Comparison of ENCODE assay signal across 18 cellular contexts in the genomic region with DNA sequence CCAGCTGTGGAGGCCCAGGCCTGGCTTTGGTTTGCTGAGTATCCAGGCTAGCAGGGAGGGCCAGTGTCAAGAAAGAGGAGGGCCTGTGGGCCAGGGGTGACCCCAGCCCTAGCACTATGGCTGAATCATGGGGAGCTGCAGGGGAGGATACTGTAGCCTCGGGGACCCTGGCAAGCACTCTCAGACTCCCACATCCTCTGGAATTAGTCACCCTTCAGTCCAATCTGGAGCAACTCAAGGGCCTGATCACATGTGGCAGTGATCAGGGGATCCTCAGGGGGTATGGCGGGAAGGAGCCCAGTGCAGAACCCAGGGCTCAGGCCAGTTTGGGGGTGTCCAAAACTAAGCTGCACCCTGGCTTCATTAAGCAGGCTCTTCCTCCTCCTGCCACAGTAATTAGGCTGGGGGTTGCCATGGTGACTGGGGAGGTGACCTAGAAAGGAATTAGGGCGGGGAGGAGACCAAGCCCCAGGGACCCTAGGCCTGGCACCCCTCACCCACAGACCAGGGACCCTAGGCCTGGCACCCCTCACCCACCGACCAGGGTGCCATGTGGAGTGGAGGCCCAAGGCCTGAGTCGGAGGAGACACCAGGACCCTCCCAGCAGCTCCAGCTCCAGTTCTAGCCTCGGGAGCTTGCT. TPM values are rescaled to one million over a fixed set of nuclear protein-coding genes. Genes with fewer than 3 reads are reported as not detected.
A peak's percentile ranks its signal among the peaks of the same experiment; 100 is the strongest.
DNase-seq lines count a peak whose midpoint lies in the region; ATAC-seq, FAIRE-seq and TF ChIP-seq lines count a peak whose summit lies in the region.
"Had no signal": no experiment of that assay in that cellular context is flagged by ENCODE, and none has a peak within 500 bp of the region (broad histone marks: within the 10 kb centered on the region; RNA-seq: fewer than 3 reads in every experiment).

No MANE protein-coding gene starts in this region.

- no peak overlapping the region for H3K4me3 ChIP-seq in skeletal muscle satellite cell (ENCODE audit: low read length)
- H3K4me3 ChIP-seq: heart right ventricle, upper lobe of left lung had no signal

- peak; percentile 38 for ATAC-seq in activated T-helper 17 cell treated with anti-CD3 and anti-CD28 coated beads, Interleukin-2, amount 50 U/mL, for 72 hours (replicated peaks)
- ATAC-seq in Right ventricle myocardium inferior (no peak), HG02759 (IDR thresholded peaks at IDR 0.05; ENCODE audit: unreplicated experiment) (no peak)

- FAIRE-seq in H54 (lab: Jason Lieb, UNC) = peak; percentile 61

- H3K27me3 Mint-ChIP-seq in activated T-helper 17 cell treated with anti-CD3 and anti-CD28 coated beads, Interleukin-2, amount 50 U/mL, for 72 hours = no peaks in the 10 kb centered on the region

- no peak for TF ChIP-seq POLR2A in H54 (IDR thresholded peaks at IDR 0.05; ENCODE audit: low read depth, low read length)

- H3K4me2 ChIP-seq in skeletal muscle satellite cell (ENCODE audit: low read length) = peak overlapping the region; percentile 20

- H3K27ac Mint-ChIP-seq in activated T-helper 17 cell treated with anti-CD3 and anti-CD28 coated beads, Interleukin-2, amount 50 U/mL, for 72 hours = peak overlapping the region; percentile 55

- peaks cover 17% of the 10 kb centered on the region for H3K36me3 ChIP-seq in skeletal muscle satellite cell (ENCODE audit: insufficient read depth, low read length)

- H3K9me3 Mint-ChIP-seq in activated T-helper 17 cell treated with anti-CD3 and anti-CD28 coated beads, Interleukin-2, amount 50 U/mL, for 72 hours = no peaks in the 10 kb centered on the region

- no peak overlapping the region for H3K4me3 Mint-ChIP-seq in activated T-helper 17 cell treated with anti-CD3 and anti-CD28 coated beads, Interleukin-2, amount 50 U/mL, for 72 hours

- H3K27me3 ChIP-seq in skeletal muscle satellite cell (ENCODE audit: control insufficient read depth, insufficient read depth, low read length) = no peaks in the 10 kb centered on the region
- H3K27me3 ChIP-seq: heart right ventricle, upper lobe of left lung had no signal

- H3K4me1 ChIP-seq in skeletal muscle satellite cell (ENCODE audit: control insufficient read depth, insufficient read depth, low read length) = peaks cover 11% of the 10 kb centered on the region
- H3K4me1 ChIP-seq: heart right ventricle, upper lobe of left lung had no signal

- intact Hi-C loops in Right ventricle myocardium inferior (cut with DNase I) = no loop called here

- H3K36me3 Mint-ChIP-seq in activated T-helper 17 cell treated with anti-CD3 and anti-CD28 coated beads, Interleukin-2, amount 50 U/mL, for 72 hours (ENCODE audit: low read depth) = no peaks in the 10 kb centered on the region

- DNase-seq in H54 (ENCODE audit: insufficient read length, low spot score) = peak; percentile 95
- DNase-seq in fibroblast of peridontal ligament (ENCODE audit: extremely low read depth) = peak; percentile 35
- DNase-seq in activated gamma-delta T cell (lab: John Stamatoyannopoulos, UW) = no peak
- no peak for DNase-seq in Right ventricle myocardium inferior (ENCODE audit: missing footprints)
- no peak for DNase-seq in activated CD8-positive, alpha-beta memory T cell treated with anti-CD3 and anti-CD28 coated beads for 24 hours
- DNase-seq: activated naive CD4-positive, alpha-beta T cell; heart right ventricle; KBM-7; left cardiac atrium; NCI-H1417 treated with DMSO at 0.1 percent for 48 hours; NCI-H510A; stimulated activated CD4-positive, alpha-beta T cell treated with anti-CD3 and anti-CD28 coated beads, Interleukin-4, amount 100 ng/mL, for 4 hours; upper lobe of left lung had no signal

- H3K4me1 Mint-ChIP-seq in activated T-helper 17 cell treated with anti-CD3 and anti-CD28 coated beads, Interleukin-2, amount 50 U/mL, for 72 hours = peaks cover 16% of the 10 kb centered on the region

- no peak overlapping the region for H3K9ac ChIP-seq in skeletal muscle satellite cell (ENCODE audit: low read depth, low read length)

- H3K9me3 ChIP-seq in skeletal muscle satellite cell (replicated peaks; ENCODE audit: low read length) = no peaks in the 10 kb centered on the region
- H3K9me3 ChIP-seq: heart right ventricle, upper lobe of left lung had no signal

RNA-seq across cellular contexts. Expression of a gene that starts 5.8 kb away (rescaled TPM):
- total RNA-seq in activated T-helper 17 cell treated with anti-CD3 and anti-CD28 coated beads, Interleukin-2, amount 50 U/mL, for 72 hours = 10 to 100 TPM in 1 of 2 donors, 1 to 10 TPM in 1; 4.5 to 21.7 TPM
- 1.5 and 3.3 TPM in 2 replicates for total RNA-seq in skeletal muscle satellite cell (2012; rRNA removed)
- 7.0 TPM for total RNA-seq in Right ventricle myocardium inferior

RNA-seq across cellular contexts. Expression of a gene that starts 6.7 kb away (rescaled TPM):
- not detected for total RNA-seq in activated T-helper 17 cell treated with anti-CD3 and anti-CD28 coated beads, Interleukin-2, amount 50 U/mL, for 72 hours
- not detected in 2 replicates for total RNA-seq in skeletal muscle satellite cell (2012; rRNA removed)
- total RNA-seq in Right ventricle myocardium inferior = not detected
- total RNA-seq: cardiac septum, heart right ventricle, left cardiac atrium, right cardiac atrium, upper lobe of left lung had no signal

RNA-seq across cellular contexts. Expression of a gene that starts 9.6 kb away (rescaled TPM):
- total RNA-seq in activated T-helper 17 cell treated with anti-CD3 and anti-CD28 coated beads, Interleukin-2, amount 50 U/mL, for 72 hours = 10 to 100 TPM; 64.1 to 69.7 TPM
- total RNA-seq in skeletal muscle satellite cell (2012; rRNA removed) = 81.9 and 103 TPM in 2 replicates
- total RNA-seq in Right ventricle myocardium inferior = 64.0 TPM

RNA-seq across cellular contexts. Expression of a gene that starts 11.9 kb away (rescaled TPM):
- total RNA-seq in activated T-helper 17 cell treated with anti-CD3 and anti-CD28 coated beads, Interleukin-2, amount 50 U/mL, for 72 hours = not detected
- not detected in 2 replicates for total RNA-seq in skeletal muscle satellite cell (2012; rRNA removed)
- total RNA-seq in Right ventricle myocardium inferior = not detected
- total RNA-seq: cardiac septum, heart right ventricle, left cardiac atrium, right cardiac atrium, upper lobe of left lung had no signal

RNA-seq across cellular contexts. Expression of a gene that starts 15.2 kb away (rescaled TPM):
- not detected for total RNA-seq in activated T-helper 17 cell treated with anti-CD3 and anti-CD28 coated beads, Interleukin-2, amount 50 U/mL, for 72 hours
- total RNA-seq in skeletal muscle satellite cell (2012; rRNA removed) = not detected in 2 replicates
- not detected for total RNA-seq in Right ventricle myocardium inferior
- total RNA-seq: cardiac septum, heart right ventricle, left cardiac atrium, right cardiac atrium, upper lobe of left lung had no signal

Comparison
In these comparisons a context has a peak if more than half of its experiments do, and no peak if none do; other contexts are left out.
1. DNase-seq: peak in H54 (single experiment) and fibroblast of peridontal ligament (single experiment); none in activated gamma-delta T cell (single experiment), Right ventricle myocardium inferior (single experiment) and activated CD8-positive, alpha-beta memory T cell treated with anti-CD3 and anti-CD28 coated beads for 24 hours (single experiment).